Comparison of ENCODE assay signal across 31 cellular contexts in the genomic region with DNA sequence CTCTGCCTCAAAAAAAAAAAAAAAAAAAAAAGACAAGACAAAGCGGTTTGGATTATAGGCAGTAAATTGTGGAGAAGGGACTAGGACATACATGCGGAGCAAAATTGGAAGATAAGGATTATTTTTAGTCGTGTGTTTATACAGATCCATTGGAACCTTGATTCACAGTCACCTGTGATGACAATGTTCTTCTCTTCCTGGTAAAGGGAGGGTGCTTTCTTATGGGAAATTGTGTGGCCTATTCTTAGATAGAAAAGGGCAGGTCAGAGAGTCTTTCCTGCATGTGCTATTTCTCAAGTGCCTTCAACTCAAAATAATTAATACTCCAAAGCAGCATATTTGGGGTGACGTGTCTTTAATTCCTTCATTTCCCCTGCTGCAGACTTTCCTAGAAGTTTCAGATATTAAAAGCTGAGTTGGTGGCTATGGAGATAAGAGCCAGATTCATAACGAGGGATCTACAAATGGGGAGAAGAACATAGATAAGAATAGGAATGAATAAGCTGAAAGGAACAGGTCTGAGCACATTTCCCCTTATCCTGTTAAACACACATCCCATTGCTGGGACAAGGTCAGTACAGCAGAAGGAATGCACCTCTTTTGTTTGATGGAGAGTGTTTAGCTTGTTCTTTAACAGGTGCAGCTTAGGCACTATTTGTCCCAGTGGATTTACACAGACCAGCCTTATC. TPM values are rescaled to one million over a fixed set of nuclear protein-coding genes. Genes with fewer than 3 reads are reported as not detected.
DNase-seq lines count a peak whose midpoint lies in the region; ATAC-seq, FAIRE-seq and TF ChIP-seq lines count a peak whose summit lies in the region.
"Had no signal": no experiment of that assay in that cellular context is flagged by ENCODE, and none has a peak within 500 bp of the region (broad histone marks: within the 10 kb centered on the region; RNA-seq: fewer than 3 reads in every experiment).

No MANE protein-coding gene starts in this region.

- no peaks in the 10 kb centered on the region for H3K9me3 ChIP-seq in pancreas
- H3K9me3 ChIP-seq: breast epithelium, heart left ventricle, right lobe of liver, thoracic aorta had no signal

- intact Hi-C loops in pancreas (cut with DNase I) = no loop called here

- H3K4me3 ChIP-seq in pancreas = no peak overlapping the region
- H3K4me3 ChIP-seq: breast epithelium, heart left ventricle, PC-9, right lobe of liver, thoracic aorta had no signal

- DNase-seq in DMS53 treated with DMSO at 0.1 percent for 48 hours (lab: John Stamatoyannopoulos, UW; ENCODE audit: unreplicated experiment) (peak; percentile 0), pancreas (no peak), middle frontal gyrus (ENCODE audit: extremely low spot score, low spot score) (no peak), GM13977 (ENCODE audit: low spot score) (no peak)
- DNase-seq: activated CD4-positive, alpha-beta T cell treated with anti-CD3 and anti-CD28 coated beads for 48 hours; activated naive CD4-positive, alpha-beta T cell treated with anti-CD3 and anti-CD28 coated beads for 36 hours; activated T-cell treated with anti-CD3 and anti-CD28 coated beads, Interleukin-2, amount 50 U/mL, for 72 hours; amniotic stem cell; CD4-positive, CD25-positive, alpha-beta regulatory T cell; cortex of kidney; DMS 273 treated with DMSO at 0.1 percent for 48 hours; heart left ventricle; midbrain; natural killer cell; NCI-H1105; NCI-H524 treated with DMSO at 0.1 percent for 48 hours; NK-92 treated with Interleukin-12 subunit alpha and Interleukin-12 subunit beta, amount 100 ng/mL, for 24 hours; PC-9; right lobe of liver; SHP77 treated with DMSO at 0.1 percent for 48 hours; stimulated activated CD4-positive, alpha-beta T cell treated with anti-CD3 and anti-CD28 coated beads, Interleukin-4, amount 100 ng/mL, for 4 hours; stimulated activated naive CD4-positive, alpha-beta T cell had no signal

- ATAC-seq in esophagus mucosa = peak; percentile 51
- ATAC-seq in pancreas = peak; percentile 50 to 87 (median 64)
- ATAC-seq in GM18505 (IDR thresholded peaks at IDR 0.05; ENCODE audit: unreplicated experiment) = no peak
- no peak for ATAC-seq in GM21447 (IDR thresholded peaks at IDR 0.05; ENCODE audit: unreplicated experiment)
- ATAC-seq: activated T-cell treated with anti-CD3 and anti-CD28 coated beads, Interleukin-2, amount 50 U/mL, for 72 hours had no signal

- peaks cover 0 to 6% (median 5%) of the 10 kb centered on the region in 3 donors for H3K4me1 ChIP-seq in pancreas
- H3K4me1 ChIP-seq: breast epithelium, right lobe of liver had no signal

- WGBS in pancreas, 2 donors = 50 to 56% methylated on average over 5 of the region's 5 CpGs

- in situ Hi-C loops in GM13977 (cut with MboI; ENCODE audit: low pct_unique_long_range_greater_than_20kb, low sequenced_read_pairs, unreplicated experiment) = no loop called here

- no peak for TF ChIP-seq CTCF in C4-2B (conservative IDR thresholded peaks at IDR 0.05)
- no peak for TF ChIP-seq CTCF in pancreas (IDR thresholded peaks at IDR 0.05)
- no peak for TF ChIP-seq CTCF in GM13977 (IDR thresholded peaks at IDR 0.05; ENCODE audit: extremely low read depth, insufficient read depth, missing control alignments)

- H3K36me3 ChIP-seq in pancreas = no peaks in the 10 kb centered on the region
- H3K36me3 ChIP-seq: breast epithelium, heart left ventricle, right lobe of liver, thoracic aorta had no signal

- TF ChIP-seq POLR2A in GM18505 (IDR thresholded peaks at IDR 0.05; ENCODE audit: borderline replicate concordance, extremely low read depth, insufficient read depth, insufficient read length) = no peak

- no peaks in the 10 kb centered on the region for H3K27me3 ChIP-seq in pancreas
- H3K27me3 ChIP-seq: breast epithelium, heart left ventricle, right lobe of liver had no signal

- no peak for FAIRE-seq in pancreas (lab: Jason Lieb, UNC)
- FAIRE-seq: G401.6 had no signal

- H3K27ac ChIP-seq in C4-2B = peak overlapping the region; percentile 79
- no peak overlapping the region for H3K27ac ChIP-seq in pancreas
- H3K27ac ChIP-seq: PC-9, right lobe of liver, thoracic aorta had no signal

RNA-seq across cellular contexts. Expression of a gene that starts 22.5 kb away (rescaled TPM):
- total RNA-seq in esophagus mucosa = 6.5 TPM
- 10 to 100 TPM in 2 of 6 donors, 1 to 10 TPM in 4; 4.4 to 12.4 (median 9.7) TPM for total RNA-seq in pancreas
- 10 to 100 TPM; 16.8 to 59.8 TPM for polyA plus RNA-seq in pancreas
- total RNA-seq: activated naive CD4-positive, alpha-beta T cell treated with anti-CD3 and anti-CD28 coated beads for 36 hours; CD4-positive, CD25-positive, alpha-beta regulatory T cell; natural killer cell; osteocyte; PC-9 had no signal
- polyA plus RNA-seq: CD4-positive, CD25-positive, alpha-beta regulatory T cell; IgD-negative memory B cell had no signal

RNA-seq across cellular contexts. Expression of a gene that starts 28.2 kb away (rescaled TPM):
- total RNA-seq in esophagus mucosa (1.7 TPM), pancreas (1 to 10 TPM in 5 of 6 donors, under 1 TPM in 1; 0.79 to 4.1 (median 1.7) TPM)
- polyA plus RNA-seq in pancreas = 1 to 10 TPM; 1.4 to 2.8 TPM
- total RNA-seq: osteocyte, PC-9 had no signal

RNA-seq across cellular contexts. Expression of a gene that starts 35.8 kb away (rescaled TPM):
- total RNA-seq in esophagus mucosa (165 TPM), pancreas (100 to 1,000 TPM in 3 of 6 donors, 10 to 100 TPM in 3; 77.5 to 188 (median 108) TPM)
- polyA plus RNA-seq in pancreas = 100 to 1,000 TPM; 125 to 204 TPM

RNA-seq across cellular contexts. Expression of a gene that starts 41.5 kb away (rescaled TPM):
- total RNA-seq in esophagus mucosa (1.1 TPM), pancreas (1 to 10 TPM in 2 of 6 donors, under 1 TPM in 1, not detected in 3; 0.79 to 1.5 (median 1.2) TPM)
- 1 to 10 TPM in 1 of 2 donors, under 1 TPM in 1; 0.54 to 1.0 TPM for polyA plus RNA-seq in pancreas
- total RNA-seq: activated naive CD4-positive, alpha-beta T cell treated with anti-CD3 and anti-CD28 coated beads for 36 hours; activated T-cell treated with anti-CD3 and anti-CD28 coated beads, Interleukin-2, amount 50 U/mL, for 72 hours; breast epithelium; CD4-positive, CD25-positive, alpha-beta regulatory T cell; natural killer cell; osteocyte; thoracic aorta had no signal
- polyA plus RNA-seq: CD4-positive, CD25-positive, alpha-beta regulatory T cell; IgD-negative memory B cell had no signal

RNA-seq across cellular contexts. Expression of a gene that starts 44.3 kb away (rescaled TPM):
- total RNA-seq in esophagus mucosa = 956 TPM
- total RNA-seq in pancreas = 100 to 1,000 TPM; 128 to 269 (median 192) TPM
- polyA plus RNA-seq in pancreas = 100 to 1,000 TPM; 353 to 476 TPM

Comparison
In these comparisons a context has a peak if more than half of its experiments do, and no peak if none do; other contexts are left out.
1. ATAC-seq: peak in esophagus mucosa (single experiment) and pancreas (4 of 4); none in GM18505 (single experiment) and GM21447 (single experiment).